ENCODE assay signal across 1 cellular context in the genomic region with DNA sequence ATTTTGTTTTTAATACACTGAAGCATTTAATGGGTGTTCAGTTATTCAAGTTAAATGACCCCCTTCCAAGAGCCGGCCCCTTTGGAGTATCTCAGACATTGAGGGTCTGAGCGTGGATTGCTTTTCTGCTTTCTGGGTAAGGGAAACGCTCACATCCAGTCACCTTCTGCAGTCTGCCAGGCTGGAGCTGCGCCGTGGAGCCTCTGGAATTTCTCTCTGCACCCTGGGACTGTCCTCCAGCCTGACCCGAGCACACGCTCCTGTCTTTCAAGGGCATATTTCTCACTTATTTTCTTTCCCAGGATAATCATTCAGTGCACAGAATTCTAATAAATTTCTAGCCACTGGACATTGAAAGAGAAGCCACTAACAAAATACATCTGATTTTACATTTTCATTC.
TF ChIP-seq lines count a peak whose summit lies in the region.

No MANE protein-coding gene starts in this region.

TF ChIP-seq in HepG2, 621 proteins besides CTCF, POLR2A, EP300 and RAD21:
- TF ChIP-seq MYNN (CRISPR knock-in tag; IDR thresholded peaks at IDR 0.05; ENCODE audit: low read depth) (no peak), ZSCAN22 (CRISPR knock-in tag; IDR thresholded peaks at IDR 0.05) (no peak), NFYC (CRISPR knock-in tag; IDR thresholded peaks at IDR 0.05) (no peak), FOSL2 (CRISPR knock-in tag; IDR thresholded peaks at IDR 0.05) (no peak), RBAK (CRISPR knock-in tag; IDR thresholded peaks at IDR 0.05) (no peak), KDM5A (IDR thresholded peaks at IDR 0.05; ENCODE audit: borderline replicate concordance, low read length) (no peak), TFDP1 (CRISPR knock-in tag; IDR thresholded peaks at IDR 0.05; ENCODE audit: borderline replicate concordance) (no peak)
- TF ChIP-seq, protein P1, sequence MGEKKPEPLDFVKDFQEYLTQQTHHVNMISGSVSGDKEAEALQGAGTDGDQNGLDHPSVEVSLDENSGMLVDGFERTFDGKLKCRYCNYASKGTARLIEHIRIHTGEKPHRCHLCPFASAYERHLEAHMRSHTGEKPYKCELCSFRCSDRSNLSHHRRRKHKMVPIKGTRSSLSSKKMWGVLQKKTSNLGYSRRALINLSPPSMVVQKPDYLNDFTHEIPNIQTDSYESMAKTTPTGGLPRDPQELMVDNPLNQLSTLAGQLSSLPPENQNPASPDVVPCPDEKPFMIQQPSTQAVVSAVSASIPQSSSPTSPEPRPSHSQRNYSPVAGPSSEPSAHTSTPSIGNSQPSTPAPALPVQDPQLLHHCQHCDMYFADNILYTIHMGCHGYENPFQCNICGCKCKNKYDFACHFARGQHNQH (CRISPR knock-in tag; IDR thresholded peaks at IDR 0.05): no peak
- TF ChIP-seq, protein P2, sequence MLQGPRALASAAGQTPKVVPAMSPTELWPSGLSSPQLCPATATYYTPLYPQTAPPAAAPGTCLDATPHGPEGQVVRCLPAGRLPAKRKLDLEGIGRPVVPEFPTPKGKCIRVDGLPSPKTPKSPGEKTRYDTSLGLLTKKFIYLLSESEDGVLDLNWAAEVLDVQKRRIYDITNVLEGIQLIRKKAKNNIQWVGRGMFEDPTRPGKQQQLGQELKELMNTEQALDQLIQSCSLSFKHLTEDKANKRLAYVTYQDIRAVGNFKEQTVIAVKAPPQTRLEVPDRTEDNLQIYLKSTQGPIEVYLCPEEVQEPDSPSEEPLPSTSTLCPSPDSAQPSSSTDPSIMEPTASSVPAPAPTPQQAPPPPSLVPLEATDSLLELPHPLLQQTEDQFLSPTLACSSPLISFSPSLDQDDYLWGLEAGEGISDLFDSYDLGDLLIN (CRISPR knock-in tag; IDR thresholded peaks at IDR 0.05; ENCODE audit: borderline replicate concordance): no peak
